Comparison of ENCODE assay signal across 1 cellular context in genomic region chr15:82262422-82263026, GRCh38.
A peak's percentile ranks its signal among the peaks of the same experiment; 100 is the strongest.
TF ChIP-seq lines count a peak whose summit lies in the region.

EFL1 (minus strand) TSS chr15:82262734; CDS start chr15:82261778, 956 bp downstream.
SAXO2 (plus strand) TSS chr15:82262818; CDS start chr15:82262880, 62 bp downstream.

TF ChIP-seq in K562, 482 proteins besides CTCF, POLR2A, EP300 and RAD21 (continued from another document):
- 0 out of 2 replicates have a peak, but pooled peaks have one; percentile 2 for TF ChIP-seq MGA (IDR thresholded peaks at IDR 0.05)
- TF ChIP-seq GABPA (tag; conservative IDR thresholded peaks at IDR 0.05; ENCODE audit: low read depth) = peak; percentile 86
- TF ChIP-seq ZBTB12 (CRISPR knock-in tag; IDR thresholded peaks at IDR 0.05) = peak; percentile 55; the same call in 1 of the 2 replicates
- peak; percentile 26; the same call in 1 of the 2 replicates for TF ChIP-seq LCOR (CRISPR knock-in tag; IDR thresholded peaks at IDR 0.05)
- TF ChIP-seq MAX (CRISPR knock-in tag; IDR thresholded peaks at IDR 0.05) = peak; percentile 44; the same call in 1 of the 2 replicates
- peak; percentile 85 for TF ChIP-seq RBFOX2 (IDR thresholded peaks at IDR 0.05; ENCODE audit: low read depth, low read length)
- peak; percentile 80 for TF ChIP-seq BMI1 (IDR thresholded peaks at IDR 0.05; ENCODE audit: low read length)
- TF ChIP-seq E2F6 (IDR thresholded peaks at IDR 0.05; ENCODE audit: borderline replicate concordance in 1 of 2, extremely low read depth in 1 of 2, insufficient read depth in 1 of 2, insufficient read length in 1 of 2, low read depth in 1 of 2, low read length in 1 of 2, poor library complexity in 1 of 2, severe bottlenecking in 1 of 2) = peak; percentile 56 to 86
- peak; percentile 93 for TF ChIP-seq RFX1 (IDR thresholded peaks at IDR 0.05)
- peak; percentile 75 for TF ChIP-seq SUPT5H (IDR thresholded peaks at IDR 0.05)
- TF ChIP-seq XRCC3 (IDR thresholded peaks at IDR 0.05) = no peak
- peak; percentile 80 for TF ChIP-seq GABPB1 (CRISPR knock-in tag; IDR thresholded peaks at IDR 0.05)
- TF ChIP-seq ZNF263 (CRISPR knock-in tag; IDR thresholded peaks at IDR 0.05; ENCODE audit: borderline replicate concordance) = 0 out of 2 replicates have a peak, but pooled peaks have one; percentile 13
- peak; percentile 17; the same call in 1 of the 2 replicates for TF ChIP-seq KLF1 (tag; IDR thresholded peaks at IDR 0.05)
- peak; percentile 87 for TF ChIP-seq HMGN3 (IDR thresholded peaks at IDR 0.05; ENCODE audit: borderline replicate concordance, extremely low read depth, insufficient read length, low read depth, low read length)
- TF ChIP-seq CREM (IDR thresholded peaks at IDR 0.05; ENCODE audit: low read depth) = peak; percentile 83
